10 cellular contexts compared by ENCODE assay signal in the genomic region with DNA sequence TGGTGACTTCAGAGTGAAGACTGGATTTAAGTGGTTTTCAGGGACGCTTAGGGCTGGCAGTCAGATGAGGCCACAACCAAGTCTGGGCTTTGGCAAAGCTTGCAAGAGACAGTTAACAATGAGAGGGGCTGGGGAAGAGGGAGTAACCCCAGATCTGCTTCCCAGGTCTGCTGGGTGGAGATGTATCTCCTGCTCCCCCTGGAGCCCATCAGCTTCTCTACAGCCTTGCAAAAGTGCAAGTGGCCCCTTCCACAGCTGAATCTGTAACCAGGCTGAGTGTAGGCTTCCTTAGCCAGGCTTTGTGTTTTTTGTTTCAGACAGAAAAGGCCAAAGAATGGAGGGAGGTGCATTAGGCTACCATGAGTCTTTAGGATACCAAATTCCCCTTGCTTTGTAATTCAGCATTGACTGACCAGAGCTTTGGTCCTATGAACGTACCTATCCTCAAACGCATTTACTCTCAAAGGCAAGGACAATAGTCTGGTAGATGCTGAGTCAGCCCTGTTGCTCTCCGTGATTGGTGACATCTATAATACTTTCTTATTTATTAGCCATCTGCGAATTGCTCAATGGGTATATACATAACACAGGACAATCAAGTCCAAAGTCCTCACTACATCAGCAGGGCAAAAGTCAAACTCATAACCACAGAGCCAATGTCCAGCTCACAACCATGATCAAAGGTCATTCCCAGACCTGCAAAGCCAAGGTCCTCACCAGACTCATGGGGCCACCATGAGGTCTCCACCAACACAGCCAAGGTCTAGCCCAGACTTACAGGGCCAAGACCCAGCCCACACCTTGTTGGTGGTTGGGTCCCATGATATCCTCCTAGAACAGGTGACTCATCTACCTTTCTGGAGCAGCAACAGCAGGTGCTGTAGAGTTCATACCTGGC. TPM values are rescaled to one million over a fixed set of nuclear protein-coding genes. Genes with fewer than 3 reads are reported as not detected.
A peak's percentile ranks its signal among the peaks of the same experiment; 100 is the strongest.
DNase-seq lines count a peak whose midpoint lies in the region; ATAC-seq, FAIRE-seq and TF ChIP-seq lines count a peak whose summit lies in the region.
"Had no signal": no experiment of that assay in that cellular context is flagged by ENCODE, and none has a peak within 500 bp of the region (broad histone marks: within the 10 kb centered on the region; RNA-seq: fewer than 3 reads in every experiment).

No MANE protein-coding gene starts in this region.

- H3K27me3 Mint-ChIP-seq in activated CD8-positive, alpha-beta T cell treated with anti-CD3 and anti-CD28 coated beads, Interleukin-2, amount 10 ng/mL, durations not matched to agents 7 days and 5 days (ENCODE audit: low read depth) = peaks cover 9% of the 10 kb centered on the region

- H3K9ac ChIP-seq in keratinocyte (ENCODE audit: control insufficient read depth, extremely low read depth, insufficient read depth, low read length) = no peak overlapping the region

- no peaks in the 10 kb centered on the region for H3K4me1 ChIP-seq in keratinocyte (ENCODE audit: control insufficient read depth, extremely low read depth, insufficient read depth, low read length)
- H3K4me1 ChIP-seq in vagina = no peaks in the 10 kb centered on the region

- dilution Hi-C loops in keratinocyte (cut with MboI; ENCODE audit: extremely low pct_ligation_motif_present, low sequenced_read_pairs) = no loop called here

- H3K4me2 ChIP-seq in keratinocyte (ENCODE audit: control insufficient read depth, extremely low read depth, insufficient read depth, low read depth, low read length) = no peak overlapping the region

- peaks cover 2% of the 10 kb centered on the region for H3K4me1 Mint-ChIP-seq in activated CD8-positive, alpha-beta T cell treated with anti-CD3 and anti-CD28 coated beads, Interleukin-2, amount 10 ng/mL, durations not matched to agents 7 days and 5 days (ENCODE audit: low read depth)

- FAIRE-seq in D721Med (lab: Jason Lieb, UNC) = no peak
- FAIRE-seq in keratinocyte (lab: Jason Lieb, UNC) = no peak
- FAIRE-seq in RCC 7860 (lab: Jason Lieb, UNC) = no peak

- H3K9me3 Mint-ChIP-seq in activated CD8-positive, alpha-beta T cell treated with anti-CD3 and anti-CD28 coated beads, Interleukin-2, amount 10 ng/mL, durations not matched to agents 7 days and 5 days (ENCODE audit: insufficient read depth) = no peaks in the 10 kb centered on the region

- H3K27ac ChIP-seq in keratinocyte (ENCODE audit: control insufficient read depth, insufficient read depth, low read length) = no peak overlapping the region
- H3K27ac ChIP-seq in vagina = no peak overlapping the region
- H3K27ac ChIP-seq: epithelial cell of prostate had no signal

- H3K4me3 ChIP-seq in keratinocyte (ENCODE audit: control insufficient read depth in 2 of 3, extremely low read depth in 1 of 3, insufficient read depth in 2 of 3, low read depth in 1 of 3, low read length in 3 of 3) (no peak overlapping the region), vagina (no peak overlapping the region)

- POLR2A ChIA-PET in activated CD8-positive, alpha-beta T cell treated with anti-CD3 and anti-CD28 coated beads, Interleukin-2, amount 10 ng/mL, durations not matched to agents 7 days and 5 days (lab: Charles Lee) = no interaction called here

- H3K4me3 Mint-ChIP-seq in activated CD8-positive, alpha-beta T cell treated with anti-CD3 and anti-CD28 coated beads, Interleukin-2, amount 10 ng/mL, durations not matched to agents 7 days and 5 days = no peak overlapping the region

- no peaks in the 10 kb centered on the region for H3K36me3 ChIP-seq in keratinocyte (ENCODE audit: control insufficient read depth in 2 of 2, extremely low read depth in 1 of 2, insufficient read depth in 2 of 2, low read length in 2 of 2)
- H3K36me3 ChIP-seq in vagina = no peaks in the 10 kb centered on the region

- ATAC-seq in activated CD8-positive, alpha-beta T cell treated with anti-CD3 and anti-CD28 coated beads, Interleukin-2, amount 10 ng/mL, durations not matched to agents 7 days and 5 days = peak; percentile 55
- no peak for ATAC-seq in HG02588 (IDR thresholded peaks at IDR 0.05; ENCODE audit: unreplicated experiment)

- CTCF ChIA-PET in activated CD8-positive, alpha-beta T cell treated with anti-CD3 and anti-CD28 coated beads, Interleukin-2, amount 10 ng/mL, durations not matched to agents 7 days and 5 days (lab: Charles Lee) = interaction anchor here (0.7 to 1.9 kb wide), 3 partner anchors 13 to 143 kb away, joined by 3 to 4 read pairs (median 3); no protein-coding TSS in a partner anchor

- H2AFZ ChIP-seq in keratinocyte (ENCODE audit: control insufficient read depth, low read length) = no peak overlapping the region

- H3K27me3 ChIP-seq in keratinocyte (ENCODE audit: control insufficient read depth, extremely low read depth, insufficient read depth, low read length) = no peaks in the 10 kb centered on the region
- no peaks in the 10 kb centered on the region for H3K27me3 ChIP-seq in vagina

- TF ChIP-seq POLR2A in vagina (IDR thresholded peaks at IDR 0.05) = no peak

- no peaks in the 10 kb centered on the region for H3K36me3 Mint-ChIP-seq in activated CD8-positive, alpha-beta T cell treated with anti-CD3 and anti-CD28 coated beads, Interleukin-2, amount 10 ng/mL, durations not matched to agents 7 days and 5 days (ENCODE audit: low read depth)

- no peak overlapping the region for H3K27ac Mint-ChIP-seq in activated CD8-positive, alpha-beta T cell treated with anti-CD3 and anti-CD28 coated beads, Interleukin-2, amount 10 ng/mL, durations not matched to agents 7 days and 5 days

- intact Hi-C loops in vagina (cut with DNase I) = no loop called here

- H4K20me1 ChIP-seq in keratinocyte (ENCODE audit: control insufficient read depth, extremely low read depth, insufficient read depth, low read length) = no peaks in the 10 kb centered on the region

- TF ChIP-seq CTCF in D721Med (IDR thresholded peaks at IDR 0.05; ENCODE audit: insufficient read depth, missing control alignments) (peak; percentile 51), keratinocyte (optimal IDR thresholded peaks at IDR 0.05 in 1 of 3, IDR thresholded peaks at IDR 0.05 in 1 of 3, conservative IDR thresholded peaks at IDR 0.05 in 1 of 3; ENCODE audit: extremely low read depth in 1 of 3, insufficient read depth in 2 of 3, low read length in 3 of 3) (peak; percentile 10 to 49 (median 40)), vagina (IDR thresholded peaks at IDR 0.05) (peak in 1 of 3 experiments; percentile 30)

- DNase-seq in D721Med (ENCODE audit: insufficient read length, low spot score) (no peak), HuH-7.5 (ENCODE audit: low spot score) (peak; percentile 52), keratinocyte (ENCODE audit: low read depth, low spot score) (no peak), RCC 7860 (ENCODE audit: low spot score) (no peak), vagina (ENCODE audit: extremely low spot score in 2 of 2) (no peak)
- DNase-seq in activated CD8-positive, alpha-beta T cell treated with anti-CD3 and anti-CD28 coated beads, Interleukin-2, amount 10 ng/mL, durations not matched to agents 7 days and 5 days = peak; percentile 31
- DNase-seq in NK-92 treated with Interleukin-12 subunit alpha and Interleukin-12 subunit beta, amount 100 ng/mL, for 24 hours (lab: John Stamatoyannopoulos, UW) = no peak

- H3K9me1 ChIP-seq in keratinocyte (ENCODE audit: control insufficient read depth, extremely low read depth, insufficient read depth, low read length) = no peaks in the 10 kb centered on the region

- H3K9me3 ChIP-seq in keratinocyte (ENCODE audit: control insufficient read depth, low read depth, low read length) (no peaks in the 10 kb centered on the region), vagina (no peaks in the 10 kb centered on the region)

- H3K79me2 ChIP-seq in keratinocyte (ENCODE audit: control insufficient read depth, insufficient read depth, low read length) = no peaks in the 10 kb centered on the region

RNA-seq across cellular contexts. Expression of gene CCDC13, which starts 17.1 kb away (rescaled TPM):
- under 1 TPM in 1 of 2 experiments, not detected in 1; 0.63 TPM for total RNA-seq in activated CD8-positive, alpha-beta T cell treated with anti-CD3 and anti-CD28 coated beads, Interleukin-2, amount 10 ng/mL, durations not matched to agents 7 days and 5 days
- polyA plus RNA-seq in keratinocyte = 0.06 to 0.21 TPM (median 0.17 TPM) in 3 replicates
- polyA plus RNA-seq in keratinocyte (2011; ENCODE audit: low read depth) = 0.91 TPM
- 0.10 and 0.12 TPM in 2 replicates for polyA plus RNA-seq in keratinocyte (2011; cell fraction: cytosol; rRNA removed)
- 0.78 and 0.81 TPM in 2 replicates for polyA plus RNA-seq in keratinocyte (2011; cell fraction: nucleus; rRNA removed)
- 0.14 and 0.71 TPM in 2 replicates for polyA plus RNA-seq in keratinocyte (2012; ENCODE audit: low replicate concordance)
- polyA minus RNA-seq in keratinocyte = 0.26 to 0.92 TPM in 2 of 3 replicates, not detected in the other
- not detected for polyA minus RNA-seq in keratinocyte (2011; cell fraction: cytosol; rRNA and poly(A)+ RNA removed)
- not detected in 2 replicates for polyA minus RNA-seq in keratinocyte (2011; cell fraction: nucleus; rRNA and poly(A)+ RNA removed)
- 1.2 TPM for total RNA-seq in vagina

RNA-seq across cellular contexts. Expression of gene HIGD1A, which starts 48.4 kb away (rescaled TPM):
- total RNA-seq in activated CD8-positive, alpha-beta T cell treated with anti-CD3 and anti-CD28 coated beads, Interleukin-2, amount 10 ng/mL, durations not matched to agents 7 days and 5 days = 10 to 100 TPM; 55.3 to 57.9 TPM
- 262 to 443 TPM (median 294 TPM) in 3 replicates for polyA plus RNA-seq in keratinocyte
- 110 TPM for polyA plus RNA-seq in keratinocyte (2011; ENCODE audit: low read depth)
- 307 and 559 TPM in 2 replicates for polyA plus RNA-seq in keratinocyte (2011; cell fraction: cytosol; rRNA removed)
- polyA plus RNA-seq in keratinocyte (2011; cell fraction: nucleus; rRNA removed) = 109 and 166 TPM in 2 replicates
- 264 and 308 TPM in 2 replicates for polyA plus RNA-seq in keratinocyte (2012; ENCODE audit: low replicate concordance)
- 25.3 to 122 TPM (median 71.9 TPM) in 3 replicates for polyA minus RNA-seq in keratinocyte
- polyA minus RNA-seq in keratinocyte (2011; cell fraction: cytosol; rRNA and poly(A)+ RNA removed) = 98.6 TPM
- polyA minus RNA-seq in keratinocyte (2011; cell fraction: nucleus; rRNA and poly(A)+ RNA removed) = 28.0 and 45.0 TPM in 2 replicates
- total RNA-seq in vagina = 173 TPM

RNA-seq across cellular contexts. Expression of gene ACKR2, which starts 53.3 kb away (rescaled TPM):
- total RNA-seq in activated CD8-positive, alpha-beta T cell treated with anti-CD3 and anti-CD28 coated beads, Interleukin-2, amount 10 ng/mL, durations not matched to agents 7 days and 5 days = 1 to 10 TPM; 2.3 to 2.8 TPM
- 0.22 to 0.23 TPM (median 0.23 TPM) in 3 replicates for polyA plus RNA-seq in keratinocyte
- polyA plus RNA-seq in keratinocyte (2011; ENCODE audit: low read depth) = 1.4 TPM
- polyA plus RNA-seq in keratinocyte (2011; cell fraction: cytosol; rRNA removed) = 0.09 and 0.11 TPM in 2 replicates
- 0.52 and 0.96 TPM in 2 replicates for polyA plus RNA-seq in keratinocyte (2011; cell fraction: nucleus; rRNA removed)
- 0.23 and 0.87 TPM in 2 replicates for polyA plus RNA-seq in keratinocyte (2012; ENCODE audit: low replicate concordance)
- polyA minus RNA-seq in keratinocyte = 0.53 to 1.5 TPM (median 0.54 TPM) in 3 replicates
- not detected for polyA minus RNA-seq in keratinocyte (2011; cell fraction: cytosol; rRNA and poly(A)+ RNA removed)
- 0.84 and 1.0 TPM in 2 replicates for polyA minus RNA-seq in keratinocyte (2011; cell fraction: nucleus; rRNA and poly(A)+ RNA removed)
- total RNA-seq in vagina = 7.9 TPM

RNA-seq across cellular contexts. Expression of gene HHATL, which starts 53.3 kb away (rescaled TPM):
- total RNA-seq in activated CD8-positive, alpha-beta T cell treated with anti-CD3 and anti-CD28 coated beads, Interleukin-2, amount 10 ng/mL, durations not matched to agents 7 days and 5 days = not detected
- polyA plus RNA-seq in keratinocyte = not detected in 3 replicates
- polyA plus RNA-seq in keratinocyte (2011; ENCODE audit: low read depth) = not detected
- 0.17 TPM in 1 of 2 replicates, not detected in the other for polyA plus RNA-seq in keratinocyte (2011; cell fraction: cytosol; rRNA removed)
- not detected in 2 replicates for polyA plus RNA-seq in keratinocyte (2011; cell fraction: nucleus; rRNA removed)
- polyA plus RNA-seq in keratinocyte (2012; ENCODE audit: low replicate concordance) = not detected in 2 replicates
- polyA minus RNA-seq in keratinocyte = not detected in 3 replicates
- not detected for polyA minus RNA-seq in keratinocyte (2011; cell fraction: cytosol; rRNA and poly(A)+ RNA removed)
- not detected in 2 replicates for polyA minus RNA-seq in keratinocyte (2011; cell fraction: nucleus; rRNA and poly(A)+ RNA removed)
- not detected for total RNA-seq in vagina
- total RNA-seq: M059J had no signal

Comparison
In these comparisons a context has a peak if more than half of its experiments do, and no peak if none do; other contexts are left out.
1. DNase-seq: peak in HuH-7.5 (single experiment) and activated CD8-positive, alpha-beta T cell treated with anti-CD3 and anti-CD28 coated beads, Interleukin-2, amount 10 ng/mL, durations not matched to agents 7 days and 5 days (single experiment); none in D721Med (single experiment), keratinocyte (single experiment), RCC 7860 (single experiment), vagina (0 of 2) and NK-92 treated with Interleukin-12 subunit alpha and Interleukin-12 subunit beta, amount 100 ng/mL, for 24 hours (single experiment).